ENCODE assay signal across 20 cellular contexts in genomic region chr1:183033205-183033604, GRCh38. TPM values are rescaled to one million over a fixed set of nuclear protein-coding genes. Genes with fewer than 3 reads are reported as not detected.
DNase-seq lines count a peak whose midpoint lies in the region; ATAC-seq lines count a peak whose summit lies in the region.
"Had no signal": no experiment of that assay in that cellular context is flagged by ENCODE, and none has a peak within 500 bp of the region (broad histone marks: within the 10 kb centered on the region; RNA-seq: fewer than 3 reads in every experiment).

No MANE protein-coding gene starts in this region.

- peak; percentile 60 for ATAC-seq in activated CD4-positive, alpha-beta T cell treated with anti-CD3 and anti-CD28 coated beads for 36 hours
- ATAC-seq in GM18868 (IDR thresholded peaks at IDR 0.05; ENCODE audit: unreplicated experiment): peak; percentile 63
- no peak for ATAC-seq in GM18870 (IDR thresholded peaks at IDR 0.05; ENCODE audit: unreplicated experiment)
- no peak for ATAC-seq in HG03025 (IDR thresholded peaks at IDR 0.05; ENCODE audit: low FRiP score, unreplicated experiment)
- ATAC-seq: upper lobe of right lung had no signal

- H3K36me3 Mint-ChIP-seq in activated CD4-positive, alpha-beta T cell treated with anti-CD3 and anti-CD28 coated beads for 36 hours (ENCODE audit: low read depth): no peaks in the 10 kb centered on the region
- H3K36me3 Mint-ChIP-seq: activated naive CD4-positive, alpha-beta T cell treated with anti-CD3 and anti-CD28 coated beads, Interleukin-2, amount 50 U/mL, for 24 hours had no signal

- no peaks in the 10 kb centered on the region for H3K9me3 ChIP-seq in SJSA1 (replicated peaks)
- H3K9me3 ChIP-seq: esophagus muscularis mucosa, HAP-1, neutrophil, upper lobe of right lung had no signal

- CTCF ChIA-PET in activated CD4-positive, alpha-beta T cell treated with anti-CD3 and anti-CD28 coated beads for 36 hours (lab: Charles Lee): no interaction called here

- H3K27me3 ChIP-seq in SJSA1 (replicated peaks): no peaks in the 10 kb centered on the region
- H3K27me3 ChIP-seq: esophagus muscularis mucosa, upper lobe of right lung had no signal

- H3K27ac Mint-ChIP-seq in activated CD4-positive, alpha-beta T cell treated with anti-CD3 and anti-CD28 coated beads for 36 hours: peak overlapping the region; percentile 53
- H3K27ac Mint-ChIP-seq: activated naive CD4-positive, alpha-beta T cell treated with anti-CD3 and anti-CD28 coated beads, Interleukin-2, amount 50 U/mL, for 24 hours had no signal

- H3K27ac ChIP-seq in SJSA1: 0 out of 2 replicates have a peak overlapping the region, but pooled peaks have one; percentile 53
- H3K27ac ChIP-seq: neutrophil, upper lobe of right lung, WERI-Rb-1 had no signal

- no peak overlapping the region for H3K4me3 Mint-ChIP-seq in activated CD4-positive, alpha-beta T cell treated with anti-CD3 and anti-CD28 coated beads for 36 hours
- H3K4me3 Mint-ChIP-seq: activated naive CD4-positive, alpha-beta T cell treated with anti-CD3 and anti-CD28 coated beads, Interleukin-2, amount 50 U/mL, for 24 hours had no signal

- intact Hi-C loops in activated CD4-positive, alpha-beta T cell treated with anti-CD3 and anti-CD28 coated beads for 36 hours (cut with DNase I, micrococcal nuclease): no loop called here

- H3K4me1 ChIP-seq in SJSA1 (replicated peaks): peaks cover 59% of the 10 kb centered on the region

- POLR2A ChIA-PET in activated CD4-positive, alpha-beta T cell treated with anti-CD3 and anti-CD28 coated beads for 36 hours (lab: Charles Lee): no interaction called here

- peak; percentile 32 for DNase-seq in activated CD4-positive, alpha-beta T cell treated with anti-CD3 and anti-CD28 coated beads for 36 hours
- DNase-seq in activated CD4-positive, alpha-beta T cell treated with anti-CD3 and anti-CD28 coated beads, Interleukin-2, amount 50 U/mL, for 4 hours: no peak
- DNase-seq in SJSA1 (ENCODE audit: low read depth in 1 of 2, low spot score in 2 of 2) (no peak), glomerular visceral epithelial cell (ENCODE audit: extremely low spot score) (peak; percentile 73), HCEC 1CT (no peak)
- DNase-seq: 8988T, hippocampal formation, NCI-H187 treated with DMSO at 0.1 percent for 48 hours, NCI-H526 treated with DMSO at 0.1 percent for 48 hours, upper lobe of right lung, WERI-Rb-1 had no signal

- peaks cover 60% of the 10 kb centered on the region for H3K27me3 Mint-ChIP-seq in activated CD4-positive, alpha-beta T cell treated with anti-CD3 and anti-CD28 coated beads for 36 hours

- H3K9me3 Mint-ChIP-seq in activated CD4-positive, alpha-beta T cell treated with anti-CD3 and anti-CD28 coated beads for 36 hours (ENCODE audit: low read depth): no peaks in the 10 kb centered on the region
- H3K9me3 Mint-ChIP-seq: activated naive CD4-positive, alpha-beta T cell treated with anti-CD3 and anti-CD28 coated beads, Interleukin-2, amount 50 U/mL, for 24 hours; IgD-negative memory B cell had no signal

- H3K36me3 ChIP-seq in SJSA1: peaks cover 25% of the 10 kb centered on the region
- H3K36me3 ChIP-seq: HAP-1, neutrophil, upper lobe of right lung, WERI-Rb-1 had no signal

- peaks cover 15% of the 10 kb centered on the region for H3K4me1 Mint-ChIP-seq in activated CD4-positive, alpha-beta T cell treated with anti-CD3 and anti-CD28 coated beads for 36 hours

- no peak overlapping the region for H3K4me3 ChIP-seq in SJSA1
- H3K4me3 ChIP-seq: esophagus muscularis mucosa, HAP-1, lung, upper lobe of right lung had no signal

RNA-seq across cellular contexts. Expression of gene LAMC1, which starts 10.0 kb away (rescaled TPM):
- total RNA-seq in activated CD4-positive, alpha-beta T cell treated with anti-CD3 and anti-CD28 coated beads for 36 hours: under 1 TPM; 0.25 to 0.46 TPM
- 171 and 220 TPM in 2 replicates for total RNA-seq in SJSA1 (2014; rRNA removed; shearing (Covaris generic))

Comparison
In these comparisons a context has a peak if more than half of its experiments do, and no peak if none do; other contexts are left out.
1. DNase-seq: peak in activated CD4-positive, alpha-beta T cell treated with anti-CD3 and anti-CD28 coated beads for 36 hours (single experiment) and glomerular visceral epithelial cell (single experiment); none in activated CD4-positive, alpha-beta T cell treated with anti-CD3 and anti-CD28 coated beads, Interleukin-2, amount 50 U/mL, for 4 hours (0 of 2), SJSA1 (0 of 2) and HCEC 1CT (single experiment).
2. ATAC-seq: peak in activated CD4-positive, alpha-beta T cell treated with anti-CD3 and anti-CD28 coated beads for 36 hours (single experiment) and GM18868 (single experiment); none in GM18870 (single experiment) and HG03025 (single experiment).
3. RNA of gene LAMC1, which starts 10.0 kb away (total RNA-seq): 171 to 220 TPM in SJSA1; 0.25 to 0.46 TPM in activated CD4-positive, alpha-beta T cell treated with anti-CD3 and anti-CD28 coated beads for 36 hours; every median in the first group is over 100 times any median in the second.